ENCODE assay signal across 21 cellular contexts in genomic region chr10:32329061-32329460, GRCh38. TPM values are rescaled to one million over a fixed set of nuclear protein-coding genes. Genes with fewer than 3 reads are reported as not detected.
DNase-seq lines count a peak whose midpoint lies in the region; ATAC-seq, FAIRE-seq and TF ChIP-seq lines count a peak whose summit lies in the region.
"Had no signal": no experiment of that assay in that cellular context is flagged by ENCODE, and none has a peak within 500 bp of the region (broad histone marks: within the 10 kb centered on the region; RNA-seq: fewer than 3 reads in every experiment).

No MANE protein-coding gene starts in this region.

- peaks cover 100% of the 10 kb centered on the region for H3K79me2 ChIP-seq in GM12878 (ENCODE audit: control insufficient read depth, insufficient read depth, low read length)

- no peak for DNase-seq in CD4-positive, alpha-beta T cell
- no peak for DNase-seq in GM12878 (ENCODE audit: low read depth, low spot score)
- no peak for DNase-seq in natural killer cell treated with Interleukin-12 subunit alpha and Interleukin-12 subunit beta and Interleukin-15 and Interleukin-18, amount 100 ng/mL, for 72 hours (ENCODE audit: low spot score)
- DNase-seq in Kasumi-1 (lab: John Stamatoyannopoulos, UW), result no peak
- DNase-seq in spleen, result no peak
- no peak for DNase-seq in NCI-H69 (lab: John Stamatoyannopoulos, UW)
- DNase-seq: activated CD4-positive, alpha-beta T cell treated with anti-CD3 and anti-CD28 coated beads, Interleukin-2, amount 50 U/mL, for 48 hours; BE2C; foreskin fibroblast; left colon; NCI-H1048; NCI-H2081; NCI-H446 treated with DMSO at 0.1 percent for 48 hours; stimulated activated CD4-positive, alpha-beta T cell treated with anti-CD3 and anti-CD28 coated beads, Interleukin-4, amount 100 ng/mL, for 24 hours had no signal

- intact Hi-C loops in CD4-positive, alpha-beta T cell (cut with DNase I, micrococcal nuclease), result loop anchor here in 1 of 2 experiments (5.0 kb wide), 1 partner anchor 37 kb away; no protein-coding TSS in a partner anchor
- intact Hi-C loops in GM12878 (cut with micrococcal nuclease; ENCODE audit: unreplicated experiment) (no loop called here), spleen (cut with DNase I; ENCODE audit: low total_unique reads) (no loop called here)

- H3K27me3 ChIP-seq in BLaER1 treated with 17β-estradiol and CSF1 and Interleukin-3, amounts not matched to agents 10 nM and 100 nM, result no peaks in the 10 kb centered on the region
- H3K27me3 ChIP-seq in CD4-positive, alpha-beta T cell (ENCODE audit: control insufficient read depth, insufficient read depth, low read length), result no peaks in the 10 kb centered on the region
- no peaks in the 10 kb centered on the region for H3K27me3 ChIP-seq in GM12878 (replicated peaks in 1 of 2; ENCODE audit: control insufficient read depth in 2 of 2, insufficient read depth in 2 of 2, low read length in 1 of 2)
- H3K27me3 ChIP-seq in spleen (replicated peaks in 1 of 7), result no peaks in the 10 kb centered on the region
- H3K27me3 ChIP-seq: ascending aorta, BE2C had no signal

- no peak overlapping the region for H3K9ac ChIP-seq in BLaER1 treated with 17β-estradiol and CSF1 and Interleukin-3, amounts not matched to agents 10 nM and 100 nM
- H3K9ac ChIP-seq in GM12878 (ENCODE audit: control insufficient read depth, insufficient read depth, low read length), result no peak overlapping the region
- H3K9ac ChIP-seq: KMS-11, parathyroid adenoma had no signal

- peaks cover 50% of the 10 kb centered on the region for H3K36me3 Mint-ChIP-seq in CD4-positive, alpha-beta T cell (ENCODE audit: low read depth)
- H3K36me3 Mint-ChIP-seq in natural killer cell treated with Interleukin-12 subunit alpha and Interleukin-12 subunit beta and Interleukin-15 and Interleukin-18, amount 100 ng/mL, for 72 hours, result no peaks in the 10 kb centered on the region

- no peak for TF ChIP-seq RAD21 in GM12878 (IDR thresholded peaks at IDR 0.05; ENCODE audit: insufficient read depth, low read depth, low read length)

- H3K4me3 Mint-ChIP-seq in CD4-positive, alpha-beta T cell, result peak overlapping the region; percentile 58
- peak overlapping the region; percentile 1 for H3K4me3 Mint-ChIP-seq in natural killer cell treated with Interleukin-12 subunit alpha and Interleukin-12 subunit beta and Interleukin-15 and Interleukin-18, amount 100 ng/mL, for 72 hours
- H3K4me3 Mint-ChIP-seq: activated T-helper 1 cell treated with anti-CD3 and anti-CD28 coated beads, Interleukin-12 subunit alpha, Interleukin-12 subunit beta, Interleukin-2, Interleukin-4 antibody, amounts not matched to agents 30 ng/mL and 10 ng/mL and 1 ng/mL, durations not matched to agents 14 hours and 24 hours and 36 hours had no signal

- H3K4me3 ChIP-seq in BLaER1 treated with 17β-estradiol and CSF1 and Interleukin-3, amounts not matched to agents 10 nM and 100 nM, result no peak overlapping the region
- H3K4me3 ChIP-seq in GM12878, result no peak overlapping the region
- H3K4me3 ChIP-seq in spleen, result no peak overlapping the region
- H3K4me3 ChIP-seq: ascending aorta had no signal

- no peak for TF ChIP-seq CTCF in CD4-positive, alpha-beta T cell (IDR thresholded peaks at IDR 0.05)
- TF ChIP-seq CTCF in GM12878 (IDR thresholded peaks at IDR 0.05 in 2 of 3, conservative IDR thresholded peaks at IDR 0.05 in 1 of 3; ENCODE audit: control insufficient read depth in 2 of 3, extremely low read depth in 1 of 3, insufficient read depth in 1 of 3, low read depth in 3 of 3, low read length in 3 of 3) (no peak), spleen (IDR thresholded peaks at IDR 0.05 in 8 of 11, conservative IDR thresholded peaks at IDR 0.05 in 3 of 11) (no peak)

- peaks cover 28 to 87% (median 46%) of the 10 kb centered on the region in 10 experiments for H3K4me1 ChIP-seq in BLaER1 treated with 17β-estradiol and CSF1 and Interleukin-3, amounts not matched to agents 10 nM and 100 nM
- H3K4me1 ChIP-seq in GM12878 (ENCODE audit: control insufficient read depth, insufficient read depth, low read length) (peaks cover 49% of the 10 kb centered on the region), spleen (peaks cover 62 to 100% (median 93%) of the 10 kb centered on the region in 6 donors)

- H3K27ac ChIP-seq in BLaER1 treated with 17β-estradiol and CSF1 and Interleukin-3, amounts not matched to agents 10 nM and 100 nM, result no peak overlapping the region
- H3K27ac ChIP-seq in CD4-positive, alpha-beta T cell (ENCODE audit: low read depth, low read length), result no peak overlapping the region
- H3K27ac ChIP-seq in GM12878 (ENCODE audit: control insufficient read depth, insufficient read depth) (peak overlapping the region; percentile 26), spleen (peak overlapping the region in 1 of 8 donors; percentile 36)
- H3K27ac ChIP-seq: ascending aorta, KMS-11, parathyroid adenoma had no signal

- H3K27ac Mint-ChIP-seq in CD4-positive, alpha-beta T cell, result peak overlapping the region; percentile 78
- H3K27ac Mint-ChIP-seq in natural killer cell treated with Interleukin-12 subunit alpha and Interleukin-12 subunit beta and Interleukin-15 and Interleukin-18, amount 100 ng/mL, for 72 hours, result peak overlapping the region in 1 of 2 donors; percentile 85
- H3K27ac Mint-ChIP-seq: activated T-helper 1 cell treated with anti-CD3 and anti-CD28 coated beads, Interleukin-12 subunit alpha, Interleukin-12 subunit beta, Interleukin-2, Interleukin-4 antibody, amounts not matched to agents 30 ng/mL and 10 ng/mL and 1 ng/mL, durations not matched to agents 14 hours and 24 hours and 36 hours had no signal

- peak overlapping the region in 6 of 11 experiments; percentile 1 to 39 (median 15); a peak in 8 of 22 replicates for H3K4me2 ChIP-seq in BLaER1 treated with 17β-estradiol and CSF1 and Interleukin-3, amounts not matched to agents 10 nM and 100 nM
- H3K4me2 ChIP-seq in GM12878 (ENCODE audit: control insufficient read depth, insufficient read depth), result peak overlapping the region; percentile 30
- H3K4me2 ChIP-seq: KMS-11 had no signal

- FAIRE-seq in GM12878 (lab: Jason Lieb, UNC), result no peak
- FAIRE-seq: colon, TTC549 had no signal

- ATAC-seq in CD4-positive, alpha-beta T cell (ENCODE audit: poor library complexity), result no peak
- ATAC-seq in GM12878, result no peak
- ATAC-seq in natural killer cell treated with Interleukin-12 subunit alpha and Interleukin-12 subunit beta and Interleukin-15 and Interleukin-18, amount 100 ng/mL, for 72 hours, result no peak
- ATAC-seq: left colon had no signal

- CTCF ChIA-PET in CD4-positive, alpha-beta T cell (lab: Charles Lee), result interaction anchor here (2.6 kb wide), 1 partner anchor 17 kb away, joined by 17 read pairs; no protein-coding TSS in a partner anchor
- CTCF ChIA-PET in GM12878 (lab: Yijun Ruan, JAX), result interaction anchor here (1.3 to 2.5 kb wide), 4 partner anchors 9 to 38 kb away, joined by 3 to 12 read pairs (median 5); no protein-coding TSS in a partner anchor

- peaks cover 0 to 12% (median 8%) of the 10 kb centered on the region in 11 experiments; a peak in 14 of 22 replicates for H3K9me3 ChIP-seq in BLaER1 treated with 17β-estradiol and CSF1 and Interleukin-3, amounts not matched to agents 10 nM and 100 nM (replicated peaks in 1 of 11)
- H3K9me3 ChIP-seq in CD4-positive, alpha-beta T cell (ENCODE audit: control insufficient read depth, low read length), result no peaks in the 10 kb centered on the region
- H3K9me3 ChIP-seq in GM12878 (replicated peaks; ENCODE audit: control insufficient read depth, insufficient read depth, low read length) (no peaks in the 10 kb centered on the region; the same call in 1 of the 3 replicates), spleen (no peaks in the 10 kb centered on the region)
- H3K9me3 ChIP-seq: ascending aorta, BE2C had no signal

- peaks cover 80 to 100% (median 100%) of the 10 kb centered on the region in 11 experiments for H4K20me1 ChIP-seq in BLaER1 treated with 17β-estradiol and CSF1 and Interleukin-3, amounts not matched to agents 10 nM and 100 nM
- H4K20me1 ChIP-seq in GM12878 (ENCODE audit: control insufficient read depth, insufficient read depth), result peaks cover 5% of the 10 kb centered on the region; the same call in 1 of the 2 replicates

- H3K36me3 ChIP-seq in BLaER1 treated with 17β-estradiol and CSF1 and Interleukin-3, amounts not matched to agents 10 nM and 100 nM, result peaks cover 12 to 74% (median 51%) of the 10 kb centered on the region in 11 experiments; a peak in 20 of 22 replicates
- peaks cover 0 to 5% of the 10 kb centered on the region in 2 experiments; a peak in 2 of 4 replicates for H3K36me3 ChIP-seq in GM12878 (ENCODE audit: control insufficient read depth in 2 of 2, insufficient read depth in 2 of 2, low read length in 1 of 2)
- peaks cover 0 to 5% (median 0%) of the 10 kb centered on the region in 6 donors for H3K36me3 ChIP-seq in spleen
- H3K36me3 ChIP-seq: ascending aorta, BE2C had no signal

- peaks cover 88% of the 10 kb centered on the region for H3K4me1 Mint-ChIP-seq in CD4-positive, alpha-beta T cell (ENCODE audit: low read depth)
- H3K4me1 Mint-ChIP-seq in natural killer cell treated with Interleukin-12 subunit alpha and Interleukin-12 subunit beta and Interleukin-15 and Interleukin-18, amount 100 ng/mL, for 72 hours (ENCODE audit: low read depth in 2 of 2), result peaks cover 66 to 78% of the 10 kb centered on the region in 2 donors

- RAD21 ChIA-PET in GM12878 (lab: Charles Lee; ENCODE audit: unreplicated experiment), result interaction anchor here (0.8 to 1.9 kb wide), 8 partner anchors 9 to 116 kb away, joined by 3 to 11 read pairs (median 4); partner anchors contain the start of gene CCDC7

- WGBS in GM12878 (ENCODE audit: insufficient coverage, insufficient replicate concordance, low lambda C conversion rate, missing lambda C conversion rate), result 91% methylated on average over 1 of the region's 1 CpG
- WGBS in spleen, 5 donors, result 83 to 100% (median 100%) methylated on average over 1 of the region's 1 CpG

- TF ChIP-seq POLR2A in GM12878 (IDR thresholded peaks at IDR 0.05; ENCODE audit: low read depth, low read length), result no peak
- no peak for TF ChIP-seq POLR2A in spleen (IDR thresholded peaks at IDR 0.05)

- H3K27me3 Mint-ChIP-seq in CD4-positive, alpha-beta T cell, result no peaks in the 10 kb centered on the region
- H3K27me3 Mint-ChIP-seq in natural killer cell treated with Interleukin-12 subunit alpha and Interleukin-12 subunit beta and Interleukin-15 and Interleukin-18, amount 100 ng/mL, for 72 hours, result no peaks in the 10 kb centered on the region

- no TSS peak for BruUV-seq in GM12878 (replicated peaks; lab: Mats Ljungman, UMichigan)

- H2AFZ ChIP-seq in GM12878 (ENCODE audit: control insufficient read depth, low read depth, low read length), result no peak overlapping the region
- H2AFZ ChIP-seq: parathyroid adenoma had no signal

- POLR2A ChIA-PET in CD4-positive, alpha-beta T cell (lab: Charles Lee), result interaction anchor here (0.7 to 1.5 kb wide), 4 partner anchors 10 to 17 kb away, joined by 3 to 8 read pairs (median 5); no protein-coding TSS in a partner anchor
- POLR2A ChIA-PET in GM12878 (lab: Charles Lee), result interaction anchor here (1.0 to 3.6 kb wide), 6 partner anchors 11 to 33 kb away, joined by 3 to 16 read pairs (median 5); no protein-coding TSS in a partner anchor

- no peak for TF ChIP-seq EP300 in GM12878 (IDR thresholded peaks at IDR 0.05; ENCODE audit: borderline replicate concordance in 1 of 2, control insufficient read depth in 1 of 2, low read depth in 2 of 2, low read length in 2 of 2)

- in situ Hi-C loops in GM12878 (cut with MboI), result no loop called here

- SMC1A ChIA-PET in GM12878 (lab: Charles Lee; ENCODE audit: uncharacterized antibody, unreplicated experiment), result interaction anchor here (1.2 to 2.6 kb wide), 9 partner anchors 9 to 50 kb away, joined by 3 to 20 read pairs (median 7); no protein-coding TSS in a partner anchor

- H3K9me3 Mint-ChIP-seq in CD4-positive, alpha-beta T cell, result no peaks in the 10 kb centered on the region
- H3K9me3 Mint-ChIP-seq in natural killer cell treated with Interleukin-12 subunit alpha and Interleukin-12 subunit beta and Interleukin-15 and Interleukin-18, amount 100 ng/mL, for 72 hours, result no peaks in the 10 kb centered on the region
- H3K9me3 Mint-ChIP-seq: activated T-helper 1 cell treated with anti-CD3 and anti-CD28 coated beads, Interleukin-12 subunit alpha, Interleukin-12 subunit beta, Interleukin-2, Interleukin-4 antibody, amounts not matched to agents 30 ng/mL and 10 ng/mL and 1 ng/mL, durations not matched to agents 14 hours and 24 hours and 36 hours had no signal

RNA-seq across cellular contexts. Expression of gene EPC1, which starts 17.9 kb away (rescaled TPM):
- total RNA-seq in CD4-positive, alpha-beta T cell, result 100 to 1,000 TPM; 173 to 181 TPM
- total RNA-seq in GM12878 (2013; cell fraction: nucleolus; rRNA removed), result 161 and 173 TPM in 2 replicates
- total RNA-seq in GM12878 (2014; rRNA removed) (19.0 and 23.7 TPM in 2 replicates), GM12878 (2014; rRNA removed; fragmentation: Illumina TruSeq; extraction: Trizol) (19.2 and 19.7 TPM in 2 replicates), GM12878 (2021) (20.4 and 22.1 TPM in 2 replicates), spleen (10 to 100 TPM; 52.8 to 69.2 (median 57.5) TPM)
- polyA plus RNA-seq in GM12878 (2011; ENCODE audit: low read depth), result 20.9 TPM
- polyA plus RNA-seq in GM12878 (2011; rRNA removed) (59.2 and 68.1 TPM in 2 replicates), GM12878 (2014; fragmentation: Illumina TruSeq; extraction: Trizol) (27.8 and 36.2 TPM in 2 replicates), GM12878 (2014; fragmentation: Nextera tagmentation; extraction: Ambion mirVana) (1 to 10 TPM; 6.8 to 7.6 TPM), GM12878 (2014; rRNA removed) (20.7 and 21.5 TPM in 2 replicates), GM12878 (2016; fragmentation: Nextera tagmentation; extraction: Ambion mirVana) (10 to 100 TPM; 15.0 to 15.6 TPM), spleen (10 to 100 TPM; 16.0 to 21.4 (median 19.1) TPM)
- 34.2 and 34.6 TPM in 2 replicates for polyA plus RNA-seq in GM12878 (2011; cell fraction: cytosol; rRNA removed)
- polyA plus RNA-seq in GM12878 (2011; cell fraction: nucleus; rRNA removed), result 53.3 and 68.6 TPM in 2 replicates
- 18.8 and 25.4 TPM in 2 replicates for polyA plus RNA-seq in GM12878 (2012)
- 90.9 and 130 TPM in 2 replicates for polyA minus RNA-seq in GM12878 (2011; rRNA and poly(A)+ RNA removed)
- 15.6 and 24.0 TPM in 2 replicates for polyA minus RNA-seq in GM12878 (2011; cell fraction: cytosol; rRNA and poly(A)+ RNA removed)
- 66.1 and 97.8 TPM in 2 replicates for polyA minus RNA-seq in GM12878 (2011; cell fraction: nucleus; rRNA and poly(A)+ RNA removed)
- total RNA-seq in natural killer cell treated with Interleukin-12 subunit alpha and Interleukin-12 subunit beta and Interleukin-15 and Interleukin-18, amount 100 ng/mL, for 72 hours, result 10 to 100 TPM; 43.4 to 45.9 TPM
